ENCODE assay signal across 9 cellular contexts in genomic region chr15:96332854-96333193, GRCh38. TPM values are rescaled to one million over a fixed set of nuclear protein-coding genes. Genes with fewer than 3 reads are reported as not detected.
DNase-seq lines count a peak whose midpoint lies in the region; ATAC-seq and TF ChIP-seq lines count a peak whose summit lies in the region.
"Had no signal": no experiment of that assay in that cellular context is flagged by ENCODE, and none has a peak within 500 bp of the region (broad histone marks: within the 10 kb centered on the region; RNA-seq: fewer than 3 reads in every experiment).

No MANE protein-coding gene starts in this region.

- TF ChIP-seq CTCF in RWPE2 (IDR thresholded peaks at IDR 0.05; ENCODE audit: poor library complexity, severe bottlenecking): no peak
- TF ChIP-seq CTCF in progenitor cell of endocrine pancreas (IDR thresholded peaks at IDR 0.05; ENCODE audit: unreplicated experiment): no peak

- H3K9me3 ChIP-seq in ES-I3 (ENCODE audit: control insufficient read depth, insufficient read depth, low read length) (no peaks in the 10 kb centered on the region), RWPE2 (ENCODE audit: severe bottlenecking) (no peaks in the 10 kb centered on the region)

- peak overlapping the region; percentile 88 for H3K27ac ChIP-seq in RWPE2 (ENCODE audit: poor library complexity, severe bottlenecking)

- H3K4me3 Mint-ChIP-seq in progenitor cell of endocrine pancreas (ENCODE audit: low read depth): peak overlapping the region; percentile 89

- H3K36me3 ChIP-seq in ES-I3 (ENCODE audit: insufficient read depth, low read length): no peaks in the 10 kb centered on the region
- peaks cover 43% of the 10 kb centered on the region for H3K36me3 ChIP-seq in RWPE2 (ENCODE audit: low read depth)

- DNase-seq in RWPE2 (ENCODE audit: low spot score): no peak
- DNase-seq in fibroblast of gingiva (ENCODE audit: low read depth): peak; percentile 38
- DNase-seq in progenitor cell of endocrine pancreas (ENCODE audit: low spot score, unreplicated experiment): no peak
- no peak for DNase-seq in NCI-H2227 (lab: John Stamatoyannopoulos, UW; ENCODE audit: unreplicated experiment)
- no peak for DNase-seq in islet precursor cell
- DNase-seq: activated CD4-positive, alpha-beta T cell treated with anti-CD3 and anti-CD28 coated beads, Interleukin-2, amount 50 U/mL, for 4 hours had no signal

- peak overlapping the region; percentile 43; the same call in 1 of the 2 replicates for H3K9ac ChIP-seq in ES-I3 (ENCODE audit: low read depth, low read length)

- peaks cover 16% of the 10 kb centered on the region for H3K27me3 Mint-ChIP-seq in progenitor cell of endocrine pancreas

- peak overlapping the region; percentile 98 for H3K27ac Mint-ChIP-seq in progenitor cell of endocrine pancreas

- H3K4me1 ChIP-seq in ES-I3 (ENCODE audit: insufficient read depth, low read length) (peaks cover 16% of the 10 kb centered on the region), RWPE2 (ENCODE audit: insufficient read depth, poor library complexity, severe bottlenecking) (peaks cover 33% of the 10 kb centered on the region)

- no peaks in the 10 kb centered on the region for H3K27me3 ChIP-seq in RWPE2 (ENCODE audit: insufficient read depth, poor library complexity, severe bottlenecking)

- no peaks in the 10 kb centered on the region for H3K9me3 Mint-ChIP-seq in progenitor cell of endocrine pancreas (ENCODE audit: low read depth)

- ATAC-seq in RWPE2 (ENCODE audit: low read depth): no peak
- ATAC-seq in HG03432 (IDR thresholded peaks at IDR 0.05; ENCODE audit: unreplicated experiment): no peak
- ATAC-seq in esophagus mucosa: no peak

- H3K4me1 Mint-ChIP-seq in progenitor cell of endocrine pancreas (ENCODE audit: low read depth): peaks cover 47% of the 10 kb centered on the region

- peaks cover 25% of the 10 kb centered on the region for H3K36me3 Mint-ChIP-seq in progenitor cell of endocrine pancreas (ENCODE audit: insufficient read depth)

- peak overlapping the region; percentile 86 for H3K4me3 ChIP-seq in RWPE2 (ENCODE audit: severe bottlenecking)

RNA-seq across cellular contexts. Expression of gene NR2F2, which starts 2.3 kb away (rescaled TPM):
- total RNA-seq in progenitor cell of endocrine pancreas (40.3 and 48.6 TPM in 2 replicates), esophagus mucosa (6.9 TPM)
